In genomic region chr20:31652917-31653385, GRCh38 we compare ENCODE assay signal across 1 cellular context.
TF ChIP-seq lines count a peak whose summit lies in the region.

No MANE protein-coding gene starts in this region.

TF ChIP-seq in SK-N-SH treated with all-trans-retinoic acid at 6 μM for 48 hours, 23 proteins besides CTCF, POLR2A, EP300 and RAD21 (continued from another document):
- TF ChIP-seq TSHZ2 (CRISPR knock-in tag; IDR thresholded peaks at IDR 0.05) (no peak; the same call in none of the 2 replicates), ZNF8 (CRISPR knock-in tag; IDR thresholded peaks at IDR 0.05) (no peak), OSR1 (CRISPR knock-in tag; IDR thresholded peaks at IDR 0.05) (no peak), POU6F1 (CRISPR knock-in tag; IDR thresholded peaks at IDR 0.05; ENCODE audit: borderline replicate concordance, low read depth) (no peak), ARNTL (CRISPR knock-in tag; IDR thresholded peaks at IDR 0.05; ENCODE audit: borderline replicate concordance, low read depth) (no peak), ZNF70 (CRISPR knock-in tag; IDR thresholded peaks at IDR 0.05) (no peak), RARB (CRISPR knock-in tag; IDR thresholded peaks at IDR 0.05) (no peak), GLIS3 (CRISPR knock-in tag; IDR thresholded peaks at IDR 0.05) (0 out of 2 replicates have a peak, but pooled peaks have one; percentile 17), CSRNP3 (CRISPR knock-in tag; IDR thresholded peaks at IDR 0.05) (no peak)
